In the genomic region with DNA sequence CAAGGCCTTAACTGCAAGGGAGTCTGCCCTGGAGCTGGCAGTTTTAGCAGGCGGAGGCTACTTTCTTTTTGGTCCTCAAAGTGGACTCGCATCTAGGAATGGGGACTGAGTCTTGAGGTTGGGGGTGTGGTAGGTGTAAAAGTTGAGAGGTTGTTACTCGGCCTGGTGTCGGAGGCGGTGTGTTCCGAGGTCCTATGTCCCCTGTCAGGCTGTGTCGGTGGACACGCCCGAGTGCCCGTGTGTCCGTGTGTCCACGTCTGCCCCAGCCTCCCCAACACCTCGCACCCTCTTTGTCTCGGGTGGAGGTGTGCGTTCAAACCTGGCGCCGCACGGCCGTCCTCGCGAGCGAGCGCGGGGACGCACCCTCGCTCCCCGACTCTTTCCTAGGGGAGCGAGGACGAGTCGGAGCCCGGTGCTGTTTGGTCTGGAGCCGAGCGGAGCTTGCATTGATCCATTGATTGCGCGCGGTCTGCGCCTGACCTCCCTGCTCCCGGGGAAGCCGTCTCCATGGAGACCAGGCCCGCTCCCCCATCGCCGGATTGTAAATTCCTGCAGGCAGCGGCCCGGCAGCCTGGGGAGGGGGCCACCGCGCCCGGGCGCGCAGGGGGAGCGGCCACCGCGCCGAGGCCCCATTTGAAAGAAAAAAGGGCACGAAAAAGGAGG, we compare ENCODE assay signal across 8 cellular contexts. TPM values are rescaled to one million over a fixed set of nuclear protein-coding genes. Genes with fewer than 3 reads are reported as not detected.
A peak's percentile ranks its signal among the peaks of the same experiment; 100 is the strongest.
DNase-seq lines count a peak whose midpoint lies in the region; ATAC-seq lines count a peak whose summit lies in the region.

No MANE protein-coding gene starts in this region.

- CTCF ChIA-PET in activated CD4-positive, alpha-beta memory T cell treated with anti-CD3 and anti-CD28 coated beads for 36 hours (lab: Charles Lee) = no interaction called here

- peak overlapping the region; percentile 21 for H3K4me3 Mint-ChIP-seq in activated CD4-positive, alpha-beta memory T cell treated with anti-CD3 and anti-CD28 coated beads for 36 hours
- peak overlapping the region; percentile 67 for H3K4me3 Mint-ChIP-seq in stimulated activated effector memory CD8-positive, alpha-beta T cell treated with anti-CD3 and anti-CD28 coated beads, Interleukin-12 subunit alpha, Interleukin-12 subunit beta, amount 100 ng/mL, for 72 hours

- POLR2A ChIA-PET in activated CD4-positive, alpha-beta memory T cell treated with anti-CD3 and anti-CD28 coated beads for 36 hours (lab: Charles Lee) = no interaction called here

- intact Hi-C loops in activated CD4-positive, alpha-beta memory T cell treated with anti-CD3 and anti-CD28 coated beads for 36 hours (cut with micrococcal nuclease) = no loop called here

- peaks cover 5% of the 10 kb centered on the region for H3K4me1 Mint-ChIP-seq in activated CD4-positive, alpha-beta memory T cell treated with anti-CD3 and anti-CD28 coated beads for 36 hours (ENCODE audit: low read depth)
- peaks cover 12% of the 10 kb centered on the region for H3K4me1 Mint-ChIP-seq in stimulated activated effector memory CD8-positive, alpha-beta T cell treated with anti-CD3 and anti-CD28 coated beads, Interleukin-12 subunit alpha, Interleukin-12 subunit beta, amount 100 ng/mL, for 72 hours

- peak; percentile 7 for DNase-seq in DMS53 (lab: John Stamatoyannopoulos, UW)
- DNase-seq in DMS53 treated with DMSO at 0.1 percent for 48 hours (lab: John Stamatoyannopoulos, UW; ENCODE audit: unreplicated experiment) = no peak
- no peak for DNase-seq in activated CD4-positive, alpha-beta memory T cell treated with anti-CD3 and anti-CD28 coated beads for 36 hours
- no peak for DNase-seq in stimulated activated effector memory CD8-positive, alpha-beta T cell treated with anti-CD3 and anti-CD28 coated beads, Interleukin-12 subunit alpha, Interleukin-12 subunit beta, amount 100 ng/mL, for 72 hours (ENCODE audit: low spot score in 2 of 2)
- DNase-seq in NCI-H2196 (lab: John Stamatoyannopoulos, UW; ENCODE audit: unreplicated experiment) = no peak

- H3K27ac Mint-ChIP-seq in activated CD4-positive, alpha-beta memory T cell treated with anti-CD3 and anti-CD28 coated beads for 36 hours = no peak overlapping the region
- peak overlapping the region; percentile 67 for H3K27ac Mint-ChIP-seq in stimulated activated effector memory CD8-positive, alpha-beta T cell treated with anti-CD3 and anti-CD28 coated beads, Interleukin-12 subunit alpha, Interleukin-12 subunit beta, amount 100 ng/mL, for 72 hours

- H3K9me3 Mint-ChIP-seq in activated CD4-positive, alpha-beta memory T cell treated with anti-CD3 and anti-CD28 coated beads for 36 hours = no peaks in the 10 kb centered on the region
- no peaks in the 10 kb centered on the region for H3K9me3 Mint-ChIP-seq in stimulated activated effector memory CD8-positive, alpha-beta T cell treated with anti-CD3 and anti-CD28 coated beads, Interleukin-12 subunit alpha, Interleukin-12 subunit beta, amount 100 ng/mL, for 72 hours

- no peak for ATAC-seq in stimulated activated effector memory CD8-positive, alpha-beta T cell treated with anti-CD3 and anti-CD28 coated beads, Interleukin-12 subunit alpha, Interleukin-12 subunit beta, amount 100 ng/mL, for 72 hours
- ATAC-seq in GM21576 (IDR thresholded peaks at IDR 0.05; ENCODE audit: unreplicated experiment) = no peak
- ATAC-seq in HG02623 (IDR thresholded peaks at IDR 0.05; ENCODE audit: unreplicated experiment) = no peak

- no peaks in the 10 kb centered on the region for H3K36me3 Mint-ChIP-seq in activated CD4-positive, alpha-beta memory T cell treated with anti-CD3 and anti-CD28 coated beads for 36 hours
- no peaks in the 10 kb centered on the region for H3K36me3 Mint-ChIP-seq in stimulated activated effector memory CD8-positive, alpha-beta T cell treated with anti-CD3 and anti-CD28 coated beads, Interleukin-12 subunit alpha, Interleukin-12 subunit beta, amount 100 ng/mL, for 72 hours

- peaks cover 65% of the 10 kb centered on the region for H3K27me3 Mint-ChIP-seq in activated CD4-positive, alpha-beta memory T cell treated with anti-CD3 and anti-CD28 coated beads for 36 hours

- peak overlapping the region; percentile 64 for H3K4me3 ChIP-seq in iPS-18c (ENCODE audit: insufficient read depth, low read depth, low read length)

- H3K9me3 ChIP-seq in iPS-18c (ENCODE audit: control insufficient read depth, insufficient read depth, low read length) = no peaks in the 10 kb centered on the region

RNA-seq across cellular contexts. Expression of a gene that starts 0.5 kb away (rescaled TPM):
- total RNA-seq in activated CD4-positive, alpha-beta memory T cell treated with anti-CD3 and anti-CD28 coated beads for 36 hours = under 1 TPM in 1 of 2 experiments, not detected in 1; 0.02 TPM

RNA-seq across cellular contexts. Expression of a gene that starts 46.2 kb away (rescaled TPM):
- total RNA-seq in activated CD4-positive, alpha-beta memory T cell treated with anti-CD3 and anti-CD28 coated beads for 36 hours = 10 to 100 TPM; 35.2 to 38.5 TPM
